ENCODE assay signal across 13 cellular contexts in the genomic region with DNA sequence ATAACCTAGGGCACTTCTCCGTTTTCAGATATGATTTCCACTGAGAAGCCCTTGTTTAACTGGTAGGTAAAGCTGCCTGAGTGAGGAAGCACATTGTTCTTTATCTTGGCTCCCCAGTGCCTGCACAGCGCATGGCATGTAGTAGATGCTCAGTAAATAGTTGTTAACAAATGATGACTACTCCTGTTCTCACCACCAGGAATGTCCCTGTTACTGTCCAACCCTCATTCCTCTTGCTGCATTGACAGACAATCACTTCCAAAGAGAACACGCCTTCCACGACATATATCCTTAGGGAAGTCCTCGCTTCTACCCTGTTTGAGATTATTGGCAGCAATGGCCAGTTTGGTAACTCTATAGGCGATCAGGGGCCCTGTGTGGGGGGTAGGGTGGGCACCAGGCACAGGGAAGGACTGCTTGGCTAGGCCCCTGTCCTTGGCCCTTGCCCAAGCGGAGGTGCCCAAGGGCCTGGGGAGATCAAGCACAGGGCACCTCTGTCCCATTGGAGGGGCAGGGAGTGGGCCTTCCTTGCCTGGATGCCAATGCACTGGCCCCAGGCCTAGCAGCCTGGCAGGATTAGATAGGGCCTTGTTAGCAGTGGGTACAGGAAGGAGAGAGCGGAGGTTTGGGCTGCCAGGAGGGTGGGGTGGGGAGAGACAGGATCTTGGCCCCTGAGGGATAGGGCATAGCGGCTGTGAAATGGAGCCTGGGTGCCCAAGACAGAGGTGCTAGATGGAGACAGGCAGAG. TPM values are rescaled to one million over a fixed set of nuclear protein-coding genes. Genes with fewer than 3 reads are reported as not detected.
DNase-seq lines count a peak whose midpoint lies in the region; ATAC-seq, FAIRE-seq and TF ChIP-seq lines count a peak whose summit lies in the region.
"Had no signal": no experiment of that assay in that cellular context is flagged by ENCODE, and none has a peak within 500 bp of the region (broad histone marks: within the 10 kb centered on the region; RNA-seq: fewer than 3 reads in every experiment).

No MANE protein-coding gene starts in this region.

- H3K4me1 ChIP-seq in HUES6 (ENCODE audit: control insufficient read depth, insufficient read depth, low read length) (peaks cover 85% of the 10 kb centered on the region), liver (ENCODE audit: control insufficient read depth in 4 of 4, insufficient read depth in 4 of 4, low read length in 3 of 4) (peaks cover 0 to 16% (median 7%) of the 10 kb centered on the region in 4 donors)

- no peak for FAIRE-seq in urothelium cell line (lab: Jason Lieb, UNC)

- H3K4me3 ChIP-seq in HUES6 (ENCODE audit: low read depth, low read length), result no peak overlapping the region
- no peak overlapping the region for H3K4me3 ChIP-seq in liver (ENCODE audit: low read depth in 1 of 3, low read length in 3 of 3)

- WGBS in liver, result 90% methylated on average over 9 of the region's 9 CpGs

- peak overlapping the region; percentile 80 for H3K9ac ChIP-seq in HUES6 (ENCODE audit: low read length)
- H3K9ac ChIP-seq in liver (ENCODE audit: low read depth in 1 of 2, low read length in 2 of 2), result no peak overlapping the region

- no peak overlapping the region for H3K4me3 Mint-ChIP-seq in stimulated activated effector memory CD8-positive, alpha-beta T cell treated with anti-CD3 and anti-CD28 coated beads, Interleukin-12 subunit alpha, Interleukin-12 subunit beta, amount 100 ng/mL, for 72 hours
- H3K4me3 Mint-ChIP-seq in activated naive CD4-positive, alpha-beta T cell treated with anti-CD3 and anti-CD28 coated beads, Interleukin-2, amount 10 ng/mL, durations not matched to agents 7 days and 5 days, result no peak overlapping the region
- H3K4me3 Mint-ChIP-seq: CD4-positive, CD25-positive, alpha-beta regulatory T cell had no signal

- H3K9me3 Mint-ChIP-seq in stimulated activated effector memory CD8-positive, alpha-beta T cell treated with anti-CD3 and anti-CD28 coated beads, Interleukin-12 subunit alpha, Interleukin-12 subunit beta, amount 100 ng/mL, for 72 hours, result no peaks in the 10 kb centered on the region
- no peaks in the 10 kb centered on the region for H3K9me3 Mint-ChIP-seq in activated naive CD4-positive, alpha-beta T cell treated with anti-CD3 and anti-CD28 coated beads, Interleukin-2, amount 10 ng/mL, durations not matched to agents 7 days and 5 days
- H3K9me3 Mint-ChIP-seq: CD4-positive, CD25-positive, alpha-beta regulatory T cell had no signal

- TF ChIP-seq CTCF in liver (IDR thresholded peaks at IDR 0.05; ENCODE audit: low read depth, low read length, missing input control), result no peak

- H3K27me3 ChIP-seq in HUES6 (ENCODE audit: control insufficient read depth, insufficient read depth, low read length), result no peaks in the 10 kb centered on the region
- peaks cover 0 to 2% (median 0%) of the 10 kb centered on the region in 4 donors for H3K27me3 ChIP-seq in liver (ENCODE audit: control insufficient read depth in 4 of 4, insufficient read depth in 4 of 4, low read length in 3 of 4)

- H3K27ac ChIP-seq in HUES6 (ENCODE audit: low read depth, low read length) (peak overlapping the region; percentile 41; the same call in 1 of the 2 replicates), liver (ENCODE audit: low read depth in 1 of 2, low read length in 2 of 2) (peak overlapping the region; percentile 37 to 56)

- H3K27me3 Mint-ChIP-seq in activated naive CD4-positive, alpha-beta T cell treated with anti-CD3 and anti-CD28 coated beads, Interleukin-2, amount 10 ng/mL, durations not matched to agents 7 days and 5 days, result peaks cover 92% of the 10 kb centered on the region

- H3K36me3 ChIP-seq in HUES6 (ENCODE audit: control insufficient read depth, insufficient read depth, low read length), result peaks cover 10% of the 10 kb centered on the region
- H3K36me3 ChIP-seq in liver (ENCODE audit: control insufficient read depth in 4 of 4, insufficient read depth in 3 of 4, low read depth in 1 of 4, low read length in 3 of 4), result no peaks in the 10 kb centered on the region

- H3K4me1 Mint-ChIP-seq in stimulated activated effector memory CD8-positive, alpha-beta T cell treated with anti-CD3 and anti-CD28 coated beads, Interleukin-12 subunit alpha, Interleukin-12 subunit beta, amount 100 ng/mL, for 72 hours, result peaks cover 4% of the 10 kb centered on the region
- H3K4me1 Mint-ChIP-seq in activated naive CD4-positive, alpha-beta T cell treated with anti-CD3 and anti-CD28 coated beads, Interleukin-2, amount 10 ng/mL, durations not matched to agents 7 days and 5 days, result peaks cover 25% of the 10 kb centered on the region

- H3K9me3 ChIP-seq in HUES6 (ENCODE audit: control insufficient read depth, insufficient read depth, low read depth, low read length) (no peaks in the 10 kb centered on the region), liver (ENCODE audit: control insufficient read depth in 4 of 4, low read length in 3 of 4) (no peaks in the 10 kb centered on the region)

- TF ChIP-seq RAD21 in liver (IDR thresholded peaks at IDR 0.05), result no peak

- ATAC-seq in stimulated activated effector memory CD8-positive, alpha-beta T cell treated with anti-CD3 and anti-CD28 coated beads, Interleukin-12 subunit alpha, Interleukin-12 subunit beta, amount 100 ng/mL, for 72 hours, result no peak
- ATAC-seq in GM21367 (IDR thresholded peaks at IDR 0.05; ENCODE audit: unreplicated experiment), result no peak

- H3K27ac Mint-ChIP-seq in stimulated activated effector memory CD8-positive, alpha-beta T cell treated with anti-CD3 and anti-CD28 coated beads, Interleukin-12 subunit alpha, Interleukin-12 subunit beta, amount 100 ng/mL, for 72 hours, result peak overlapping the region; percentile 52
- no peak overlapping the region for H3K27ac Mint-ChIP-seq in activated naive CD4-positive, alpha-beta T cell treated with anti-CD3 and anti-CD28 coated beads, Interleukin-2, amount 10 ng/mL, durations not matched to agents 7 days and 5 days
- H3K27ac Mint-ChIP-seq: CD4-positive, CD25-positive, alpha-beta regulatory T cell had no signal

- CTCF ChIA-PET in activated naive CD4-positive, alpha-beta T cell treated with anti-CD3 and anti-CD28 coated beads, Interleukin-2, amount 10 ng/mL, durations not matched to agents 7 days and 5 days (lab: Charles Lee), result interaction anchor here (1.3 to 3.1 kb wide), 2 partner anchors 9 to 10 kb away, joined by 6 to 16 read pairs; a partner anchor contains a TSS

- no peaks in the 10 kb centered on the region for H3K36me3 Mint-ChIP-seq in stimulated activated effector memory CD8-positive, alpha-beta T cell treated with anti-CD3 and anti-CD28 coated beads, Interleukin-12 subunit alpha, Interleukin-12 subunit beta, amount 100 ng/mL, for 72 hours
- no peaks in the 10 kb centered on the region for H3K36me3 Mint-ChIP-seq in activated naive CD4-positive, alpha-beta T cell treated with anti-CD3 and anti-CD28 coated beads, Interleukin-2, amount 10 ng/mL, durations not matched to agents 7 days and 5 days
- H3K36me3 Mint-ChIP-seq: CD4-positive, CD25-positive, alpha-beta regulatory T cell had no signal

- peak; percentile 35 for DNase-seq in cerebellar cortex (ENCODE audit: low spot score)
- no peak for DNase-seq in stimulated activated effector memory CD8-positive, alpha-beta T cell treated with anti-CD3 and anti-CD28 coated beads, Interleukin-12 subunit alpha, Interleukin-12 subunit beta, amount 100 ng/mL, for 72 hours (ENCODE audit: low spot score in 2 of 2)
- no peak for DNase-seq in urothelium cell line (ENCODE audit: low spot score)
- no peak for DNase-seq in activated naive CD4-positive, alpha-beta T cell treated with anti-CD3 and anti-CD28 coated beads, Interleukin-2, amount 10 ng/mL, durations not matched to agents 7 days and 5 days
- no peak for DNase-seq in GM03348 (ENCODE audit: low spot score)
- DNase-seq: amniotic stem cell; CD4-positive, CD25-positive, alpha-beta regulatory T cell; NCI-H1092; NCI-H774 had no signal

TF ChIP-seq in liver, 16 proteins besides CTCF, POLR2A, EP300 and RAD21:
- TF ChIP-seq HNF4A (conservative IDR thresholded peaks at IDR 0.05) (no peak), GABPA (IDR thresholded peaks at IDR 0.05 in 1 of 2, conservative IDR thresholded peaks at IDR 0.05 in 1 of 2) (no peak), EGR1 (IDR thresholded peaks at IDR 0.05; ENCODE audit: low read depth in 2 of 2) (no peak), TAF1 (conservative IDR thresholded peaks at IDR 0.05) (no peak)

RNA-seq across cellular contexts. Expression of a gene that starts 10.2 kb away (rescaled TPM):
- 1 to 10 TPM; 1.4 to 2.5 TPM for total RNA-seq in liver
- polyA plus RNA-seq in liver, result 1 to 10 TPM in 1 of 2 donors, under 1 TPM in 1; 0.15 to 3.1 TPM
- total RNA-seq: activated CD8-positive, alpha-beta memory T cell treated with anti-CD3 and anti-CD28 coated beads for 36 hours had no signal
- polyA plus RNA-seq: CD4-positive, CD25-positive, alpha-beta regulatory T cell had no signal

RNA-seq across cellular contexts. Expression of a gene that starts 25.1 kb away (rescaled TPM):
- total RNA-seq in liver, result not detected
- polyA plus RNA-seq in liver, result under 1 TPM in 1 of 2 donors, not detected in 1; 0.02 TPM
- total RNA-seq: activated CD8-positive, alpha-beta memory T cell treated with anti-CD3 and anti-CD28 coated beads for 36 hours; CD4-positive, CD25-positive, alpha-beta regulatory T cell had no signal
- polyA plus RNA-seq: CD4-positive, CD25-positive, alpha-beta regulatory T cell had no signal

RNA-seq across cellular contexts. Expression of a gene that starts 38.3 kb away (rescaled TPM):
- under 1 TPM in 1 of 2 donors, not detected in 1; 0.14 TPM for total RNA-seq in liver
- under 1 TPM in 1 of 2 donors, not detected in 1; 0.22 TPM for polyA plus RNA-seq in liver
- polyA plus RNA-seq: CD4-positive, CD25-positive, alpha-beta regulatory T cell had no signal

RNA-seq across cellular contexts. Expression of a gene that starts 47.8 kb away (rescaled TPM):
- total RNA-seq in liver, result under 1 TPM in 1 of 2 donors, not detected in 1; 0.08 TPM
- under 1 TPM in 1 of 2 donors, not detected in 1; 0.03 TPM for polyA plus RNA-seq in liver
- total RNA-seq: activated CD8-positive, alpha-beta memory T cell treated with anti-CD3 and anti-CD28 coated beads for 36 hours; CD4-positive, CD25-positive, alpha-beta regulatory T cell had no signal
- polyA plus RNA-seq: CD4-positive, CD25-positive, alpha-beta regulatory T cell had no signal
